Comparison of ENCODE assay signal across 8 cellular contexts in genomic region chr19:46372901-46373572, GRCh38. TPM values are rescaled to one million over a fixed set of nuclear protein-coding genes. Genes with fewer than 3 reads are reported as not detected.
DNase-seq lines count a peak whose midpoint lies in the region; ATAC-seq, FAIRE-seq and TF ChIP-seq lines count a peak whose summit lies in the region.

No MANE protein-coding gene starts in this region.

- H3K4me1 ChIP-seq in pancreas, result peaks cover 14 to 26% (median 16%) of the 10 kb centered on the region in 3 donors

- H3K9me3 ChIP-seq in pancreas, result no peaks in the 10 kb centered on the region

- intact Hi-C loops in pancreas (cut with DNase I), result no loop called here

- peak overlapping the region; percentile 56 to 88 (median 75) for H3K27ac ChIP-seq in pancreas

- ATAC-seq in pancreas, result peak in 2 of 4 donors; percentile 2 to 4
- no peak for ATAC-seq in GM18870 (IDR thresholded peaks at IDR 0.05; ENCODE audit: unreplicated experiment)

- no peaks in the 10 kb centered on the region for H3K27me3 ChIP-seq in pancreas

- H3K4me3 ChIP-seq in epithelial cell of esophagus (ENCODE audit: low read length), result no peak overlapping the region
- no peak overlapping the region for H3K4me3 ChIP-seq in pancreas

- FAIRE-seq in pancreas (lab: Jason Lieb, UNC), result no peak

- peak; percentile 41 for DNase-seq in DMS153 (lab: John Stamatoyannopoulos, UW)
- DNase-seq in NCI-H345 (lab: John Stamatoyannopoulos, UW), result peak; percentile 84
- DNase-seq in epithelial cell of esophagus (ENCODE audit: low read depth), result peak; percentile 94
- peak in 2 of 6 donors; percentile 37 to 61 for DNase-seq in pancreas
- DNase-seq in NCI-H82 treated with DMSO at 0.1 percent for 48 hours (lab: John Stamatoyannopoulos, UW; ENCODE audit: unreplicated experiment), result no peak
- DNase-seq in mucosa of gallbladder (ENCODE audit: low spot score), result no peak
- DNase-seq in HuH-7.5 (ENCODE audit: low spot score), result no peak

- TF ChIP-seq CTCF in epithelial cell of esophagus (IDR thresholded peaks at IDR 0.05; ENCODE audit: insufficient read depth, low read depth, low read length, missing control alignments) (peak; percentile 55), pancreas (IDR thresholded peaks at IDR 0.05) (peak in 1 of 4 donors; percentile 8)

- peaks cover 0 to 11% (median 10%) of the 10 kb centered on the region in 3 donors for H3K36me3 ChIP-seq in pancreas

- WGBS in pancreas, 2 donors, result 60 to 66% methylated on average over 13 of the region's 13 CpGs

RNA-seq across cellular contexts. Expression of gene PPP5C, which starts 26.1 kb away (rescaled TPM):
- total RNA-seq in pancreas (10 to 100 TPM; 16.7 to 28.0 (median 22.6) TPM), mucosa of gallbladder (66.2 TPM)
- 10 to 100 TPM; 41.7 to 53.9 TPM for polyA plus RNA-seq in pancreas

RNA-seq across cellular contexts. Expression of gene CCDC8, which starts 40.3 kb away (rescaled TPM):
- total RNA-seq in pancreas, result 10 to 100 TPM in 5 of 6 donors, 1 to 10 TPM in 1; 9.9 to 22.0 (median 12.6) TPM
- polyA plus RNA-seq in pancreas, result 10 to 100 TPM in 1 of 2 donors, 1 to 10 TPM in 1; 8.2 to 11.3 TPM
- 8.5 TPM for total RNA-seq in mucosa of gallbladder

RNA-seq across cellular contexts. Expression of gene PNMA8C, which starts 55.7 kb away (rescaled TPM):
- total RNA-seq in pancreas (under 1 TPM in 4 of 6 donors, not detected in 2; 0.08 to 0.28 (median 0.12) TPM), mucosa of gallbladder (1.4 TPM)
- under 1 TPM; 0.15 to 0.61 TPM for polyA plus RNA-seq in pancreas

Comparison
In these comparisons a context has a peak if more than half of its experiments do, and no peak if none do; other contexts are left out.
1. DNase-seq: peak in DMS153 (single experiment), NCI-H345 (single experiment) and epithelial cell of esophagus (single experiment); none in NCI-H82 treated with DMSO at 0.1 percent for 48 hours (single experiment), mucosa of gallbladder (single experiment) and HuH-7.5 (single experiment).